ENCODE assay signal across 21 cellular contexts in the genomic region with DNA sequence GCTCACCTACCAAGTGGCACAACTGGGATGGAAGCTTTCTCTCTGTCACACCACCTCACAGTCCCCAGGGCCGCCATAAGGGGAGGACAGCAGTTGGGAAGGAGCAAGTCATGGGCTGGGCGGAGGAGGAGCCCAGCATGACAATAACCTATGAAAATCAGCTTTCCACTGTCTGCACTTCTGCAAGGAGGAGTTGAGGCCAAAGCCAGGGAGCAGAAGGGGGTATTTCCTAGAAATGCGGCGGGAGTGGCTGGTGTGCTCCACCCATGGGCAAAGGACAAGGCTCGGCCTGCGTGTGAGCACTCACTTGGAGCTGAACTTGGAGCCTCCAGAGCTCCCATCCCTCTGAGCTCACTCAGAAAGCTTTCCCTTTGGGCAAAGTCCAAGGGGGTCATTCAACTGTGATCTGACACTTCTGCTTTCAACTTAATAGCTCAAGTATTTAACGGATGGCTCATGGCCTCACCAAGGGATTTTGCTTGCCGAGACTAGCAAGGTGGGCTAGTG. TPM values are rescaled to one million over a fixed set of nuclear protein-coding genes. Genes with fewer than 3 reads are reported as not detected.
"Had no signal": no experiment of that assay in that cellular context is flagged by ENCODE, and none has a peak within 500 bp of the region (broad histone marks: within the 10 kb centered on the region; RNA-seq: fewer than 3 reads in every experiment).

No MANE protein-coding gene starts in this region.

- H3K36me3 ChIP-seq: adrenal gland, heart right ventricle, lower lobe of right lung, right lobe of liver had no signal

- DNase-seq: activated B cell treated with CpG ODN at 0.5 μM for 24 hours; activated CD4-positive, alpha-beta T cell treated with anti-CD3 and anti-CD28 coated beads, Interleukin-2, amount 10 ng/mL, durations not matched to agents 7 days and 5 days; activated CD8-positive, alpha-beta memory T cell treated with anti-CD3 and anti-CD28 coated beads for 24 hours; activated naive CD4-positive, alpha-beta T cell treated with anti-CD3 and anti-CD28 coated beads, Interleukin-2, amount 50 U/mL, for 16 hours; activated T-cell treated with anti-CD3 and anti-CD28 coated beads for 4 hours; adrenal gland; effector memory CD8-positive, alpha-beta T cell; foreskin fibroblast; heart right ventricle; islet precursor cell; lower lobe of right lung; midbrain; natural killer cell; nucleus accumbens; right lobe of liver; stimulated activated CD4-positive, alpha-beta T cell treated with anti-CD3 and anti-CD28 coated beads, Interleukin-12 subunit alpha, Interleukin-12 subunit beta, amount 100 ng/mL, for 4 hours; stimulated activated naive CD8-positive, alpha-beta T cell treated with anti-CD3 and anti-CD28 coated beads, Interleukin-15, Interleukin-2, amounts not matched to agents 100 U/mL and 50 U/mL, for 24 hours; T-helper 1 cell; testis had no signal

- ATAC-seq: activated T-helper 17 cell treated with anti-CD3 and anti-CD28 coated beads, Interleukin-2, amount 50 U/mL, for 72 hours; effector memory CD8-positive, alpha-beta T cell; heart right ventricle; natural killer cell; stimulated activated naive CD8-positive, alpha-beta T cell treated with anti-CD3 and anti-CD28 coated beads, Interleukin-15, Interleukin-2, amounts not matched to agents 100 U/mL and 50 U/mL, for 24 hours had no signal

- H3K4me1 ChIP-seq: adrenal gland, lower lobe of right lung, right lobe of liver, testis had no signal

- H3K4me3 ChIP-seq: adrenal gland, heart right ventricle, lower lobe of right lung, right lobe of liver, SK-N-MC, testis had no signal

- H3K27ac ChIP-seq: adrenal gland, heart right ventricle, lower lobe of right lung, right lobe of liver, SK-N-MC, testis had no signal

- H3K27me3 ChIP-seq: adrenal gland, heart right ventricle, right lobe of liver, testis had no signal

- H3K9me3 ChIP-seq: adrenal gland, lower lobe of right lung, right lobe of liver, testis had no signal

RNA-seq across cellular contexts. Expression of gene APLN, which starts 18.5 kb away (rescaled TPM):
- total RNA-seq: activated B cell treated with CpG ODN at 0.5 μM for 24 hours had no signal
